Comparison of ENCODE assay signal across 1 cellular context in the genomic region with DNA sequence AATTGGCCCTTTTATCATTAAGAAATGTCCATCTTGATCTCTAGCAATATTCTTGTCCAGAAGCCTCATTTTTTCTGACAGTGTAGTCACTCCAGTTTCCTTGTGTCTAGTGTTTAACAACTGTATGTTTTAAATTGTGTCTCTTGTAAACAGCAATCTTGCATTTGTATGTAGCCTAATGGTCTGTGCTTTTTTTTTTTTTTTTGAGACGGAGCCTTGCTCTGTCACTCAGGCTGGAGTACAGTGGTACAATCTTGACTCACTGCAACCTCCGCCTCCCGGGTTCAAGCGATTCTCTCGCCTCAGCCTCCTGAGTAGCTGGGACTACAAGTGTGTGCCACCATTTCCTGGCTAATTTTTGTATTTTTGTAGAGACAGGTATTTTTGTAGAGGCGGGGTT.
TF ChIP-seq lines count a peak whose summit lies in the region.

No MANE protein-coding gene starts in this region.

TF ChIP-seq in GM12878, 131 proteins besides CTCF, POLR2A, EP300 and RAD21:
- TF ChIP-seq PKNOX1 (IDR thresholded peaks at IDR 0.05) (peak; percentile 83), MLLT1 (IDR thresholded peaks at IDR 0.05) (0 out of 2 replicates have a peak, but pooled peaks have one; percentile 24)
